Comparison of ENCODE assay signal across 28 cellular contexts in the genomic region with DNA sequence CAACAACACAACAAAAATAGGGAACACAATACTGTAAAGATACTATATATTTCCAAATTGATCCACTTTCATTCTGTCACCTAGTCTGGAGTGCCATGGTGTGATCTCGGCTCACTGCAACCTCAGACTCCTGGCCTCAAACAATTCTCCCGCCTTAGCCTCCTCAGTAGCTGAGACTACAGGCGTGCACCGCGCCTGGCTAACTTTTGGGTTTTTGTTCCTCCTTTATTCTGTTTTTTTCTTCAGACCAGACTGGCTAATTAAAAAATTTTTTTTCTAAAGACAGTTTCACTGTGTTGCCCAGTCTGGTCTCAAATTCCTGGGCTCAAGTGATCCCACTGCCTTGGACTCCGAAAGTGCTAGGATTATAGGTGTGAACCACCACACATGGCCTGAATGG. TPM values are rescaled to one million over a fixed set of nuclear protein-coding genes. Genes with fewer than 3 reads are reported as not detected.
DNase-seq lines count a peak whose midpoint lies in the region; ATAC-seq and TF ChIP-seq lines count a peak whose summit lies in the region.
"Had no signal": no experiment of that assay in that cellular context is flagged by ENCODE, and none has a peak within 500 bp of the region (broad histone marks: within the 10 kb centered on the region; RNA-seq: fewer than 3 reads in every experiment).

No MANE protein-coding gene starts in this region.

- H3K36me3 ChIP-seq in OCI-LY3 (replicated peaks; ENCODE audit: low read depth, low read length) (no peaks in the 10 kb centered on the region), endodermal cell (ENCODE audit: control insufficient read depth, insufficient read depth, low read length) (no peaks in the 10 kb centered on the region)
- H3K36me3 ChIP-seq: BE2C, BLaER1 had no signal

- no peak for TF ChIP-seq CTCF in OCI-LY3 (IDR thresholded peaks at IDR 0.05; ENCODE audit: low read depth, low read length)
- TF ChIP-seq CTCF in RWPE1 (conservative IDR thresholded peaks at IDR 0.05; ENCODE audit: low read depth): no peak
- no peak for TF ChIP-seq CTCF in endodermal cell (conservative IDR thresholded peaks at IDR 0.05)
- TF ChIP-seq CTCF in osteocyte (IDR thresholded peaks at IDR 0.05): no peak

- H3K27me3 Mint-ChIP-seq in endodermal cell (ENCODE audit: insufficient read depth): peaks cover 10% of the 10 kb centered on the region
- H3K27me3 Mint-ChIP-seq in osteocyte (ENCODE audit: unreplicated experiment): peaks cover 11% of the 10 kb centered on the region

- peak overlapping the region; percentile 34; the same call in 1 of the 2 replicates for H3K9ac ChIP-seq in OCI-LY3 (ENCODE audit: low read length)
- no peak overlapping the region for H3K9ac ChIP-seq in endodermal cell (ENCODE audit: extremely low read depth, low read length, poor library complexity, severe bottlenecking)
- H3K9ac ChIP-seq: BLaER1 had no signal

- H3K4me3 ChIP-seq in OCI-LY3 (ENCODE audit: low read length) (no peak overlapping the region), endodermal cell (ENCODE audit: low read length) (no peak overlapping the region)
- H3K4me3 ChIP-seq: BLaER1 had no signal

- H4K20me1 ChIP-seq in OCI-LY3 (ENCODE audit: insufficient read depth, low read length): no peaks in the 10 kb centered on the region
- H4K20me1 ChIP-seq: BLaER1 had no signal

- H3K4me1 Mint-ChIP-seq in endodermal cell (peaks cover 26% of the 10 kb centered on the region), osteocyte (ENCODE audit: unreplicated experiment) (peaks cover 23% of the 10 kb centered on the region)

- peak overlapping the region; percentile 96 for H3K27ac ChIP-seq in OCI-LY3 (ENCODE audit: low read length)
- peak overlapping the region; percentile 41 for H3K27ac ChIP-seq in RWPE1
- no peak overlapping the region for H3K27ac ChIP-seq in endodermal cell (ENCODE audit: low read depth, low read length)
- H3K27ac ChIP-seq: BLaER1 had no signal

- no peaks in the 10 kb centered on the region for H3K9me3 ChIP-seq in OCI-LY3 (ENCODE audit: insufficient read depth, low read length)
- no peaks in the 10 kb centered on the region for H3K9me3 ChIP-seq in endodermal cell (ENCODE audit: control insufficient read depth, low read length)
- H3K9me3 ChIP-seq: BE2C had no signal

- POLR2A ChIA-PET in RWPE1 (lab: Yijun Ruan, JAX; ENCODE audit: low non-redundant PET): interaction anchor here (0.7 kb wide), 1 partner anchor 119 kb away, joined by 3 read pairs; no protein-coding TSS in a partner anchor

- H3K4me3 Mint-ChIP-seq in endodermal cell (no peak overlapping the region), osteocyte (ENCODE audit: unreplicated experiment) (no peak overlapping the region)
- H3K4me3 Mint-ChIP-seq: CD14-positive monocyte; CD4-positive, alpha-beta memory T cell; CD4-positive, CD25-positive, alpha-beta regulatory T cell; CD8-positive, alpha-beta memory T cell had no signal

- CTCF ChIA-PET in RWPE1 (lab: Yijun Ruan, JAX): no interaction called here

- no peak for ATAC-seq in HG03196 (IDR thresholded peaks at IDR 0.05; ENCODE audit: unreplicated experiment)
- no peak for ATAC-seq in HG03571 (IDR thresholded peaks at IDR 0.05; ENCODE audit: unreplicated experiment)
- ATAC-seq in GM21360 (IDR thresholded peaks at IDR 0.05; ENCODE audit: unreplicated experiment): no peak

- 93 to 96% methylated on average over 5 to 6 of the region's 6 CpGs for WGBS in endodermal cell (ENCODE audit: insufficient coverage in 1 of 2, insufficient read length in 1 of 2), 2 experiments

- no peak for DNase-seq in RWPE1 (ENCODE audit: low spot score)
- DNase-seq in endodermal cell: peak; percentile 21
- peak; percentile 36 for DNase-seq in osteocyte (ENCODE audit: extremely low spot score, unreplicated experiment)
- DNase-seq in mesenteric fat pad (ENCODE audit: low spot score): no peak
- DNase-seq: 8988T; ACHN; BE2C; C1 segment of cervical spinal cord; CD4-positive, alpha-beta memory T cell; CD4-positive, CD25-positive, alpha-beta regulatory T cell; CD8-positive, alpha-beta memory T cell; COR-L47; DMS 273 treated with DMSO at 0.1 percent for 48 hours; DMS153; DMS53; DMS79; DND-41; EL; GDM1 had no signal

- no peak overlapping the region for H2AFZ ChIP-seq in OCI-LY3 (ENCODE audit: low read depth, low read length)

- no peaks in the 10 kb centered on the region for H3K36me3 Mint-ChIP-seq in endodermal cell (ENCODE audit: low read depth)
- H3K36me3 Mint-ChIP-seq in osteocyte (ENCODE audit: unreplicated experiment): no peaks in the 10 kb centered on the region
- H3K36me3 Mint-ChIP-seq: CD14-positive monocyte had no signal

- H3K4me1 ChIP-seq in OCI-LY3 (ENCODE audit: low read length) (peaks cover 26% of the 10 kb centered on the region), endodermal cell (ENCODE audit: control insufficient read depth, insufficient read depth, low read length) (no peaks in the 10 kb centered on the region)
- H3K4me1 ChIP-seq: BE2C had no signal

- H3K9me3 Mint-ChIP-seq in endodermal cell (no peaks in the 10 kb centered on the region), osteocyte (ENCODE audit: unreplicated experiment) (no peaks in the 10 kb centered on the region)
- H3K9me3 Mint-ChIP-seq: CD4-positive, alpha-beta memory T cell; CD4-positive, CD25-positive, alpha-beta regulatory T cell; CD8-positive, alpha-beta memory T cell had no signal

- H3K27me3 ChIP-seq in OCI-LY3 (ENCODE audit: low read depth, low read length): no peaks in the 10 kb centered on the region
- peaks cover 13% of the 10 kb centered on the region for H3K27me3 ChIP-seq in endodermal cell (ENCODE audit: control insufficient read depth, insufficient read depth, low read length, poor library complexity, severe bottlenecking)
- H3K27me3 ChIP-seq: BE2C, BLaER1 had no signal

- H3K27ac Mint-ChIP-seq in endodermal cell (no peak overlapping the region), osteocyte (ENCODE audit: unreplicated experiment) (no peak overlapping the region)
- H3K27ac Mint-ChIP-seq: CD4-positive, alpha-beta memory T cell; CD4-positive, CD25-positive, alpha-beta regulatory T cell; CD8-positive, alpha-beta memory T cell had no signal

- peak overlapping the region; percentile 6; the same call in 1 of the 2 replicates for H3K4me2 ChIP-seq in OCI-LY3 (ENCODE audit: low read length)
- H3K4me2 ChIP-seq: BLaER1 had no signal

- no peaks in the 10 kb centered on the region for H3K79me2 ChIP-seq in OCI-LY3 (ENCODE audit: low read length)

RNA-seq across cellular contexts. Expression of a gene that starts 5.3 kb away (rescaled TPM):
- 1 to 10 TPM in 1 of 2 donors, not detected in 1; 1.5 TPM for total RNA-seq in endodermal cell
- polyA plus RNA-seq in endodermal cell (2013, experiment 1 of 2): not detected
- 0.29 TPM for polyA plus RNA-seq in endodermal cell (2013, experiment 2 of 2)
- total RNA-seq in osteocyte: not detected in 2 replicates
- total RNA-seq in mesenteric fat pad: not detected
- total RNA-seq: A673, Daoy, G401 had no signal
- polyA plus RNA-seq: CD14-positive monocyte; CD4-positive, alpha-beta memory T cell had no signal

Comparison
In these comparisons a context has a peak if more than half of its experiments do, and no peak if none do; other contexts are left out.
1. DNase-seq: peak in endodermal cell (single experiment) and osteocyte (single experiment); none in RWPE1 (single experiment) and mesenteric fat pad (single experiment).